Comparison of ENCODE assay signal across 22 cellular contexts in genomic region chr14:104334812-104335161, GRCh38.
"Had no signal": no experiment of that assay in that cellular context is flagged by ENCODE, and none has a peak within 500 bp of the region (broad histone marks: within the 10 kb centered on the region; RNA-seq: fewer than 3 reads in every experiment).

No MANE protein-coding gene starts in this region.

- H3K4me1 Mint-ChIP-seq: activated naive CD8-positive, alpha-beta T cell treated with anti-CD3 and anti-CD28 coated beads, Interleukin-2, amount 10 ng/mL, durations not matched to agents 7 days and 5 days; mesothelial cell of epicardium; naive thymus-derived CD8-positive, alpha-beta T cell; stimulated activated memory B cell treated with anti-CD40 and anti-IgM and Interleukin-4, amounts not matched to agents 10 μg/mL and 1 μg/mL and 100 μg/mL, for 72 hours; T-helper 17 cell had no signal

- H2AFZ ChIP-seq: neural progenitor cell had no signal

- H3K27me3 ChIP-seq: neural progenitor cell, ovary, upper lobe of left lung had no signal

- H3K27ac Mint-ChIP-seq: activated CD8-positive, alpha-beta T cell treated with anti-CD3 and anti-CD28 coated beads for 36 hours; activated naive CD4-positive, alpha-beta T cell treated with anti-CD3 and anti-CD28 coated beads for 36 hours; activated naive CD8-positive, alpha-beta T cell treated with anti-CD3 and anti-CD28 coated beads, Interleukin-2, amount 10 ng/mL, durations not matched to agents 7 days and 5 days; mesothelial cell of epicardium; naive thymus-derived CD8-positive, alpha-beta T cell; neural progenitor cell; stimulated activated memory B cell treated with anti-CD40 and anti-IgM and Interleukin-4, amounts not matched to agents 10 μg/mL and 1 μg/mL and 100 μg/mL, for 72 hours; T-helper 17 cell had no signal

- H3K27me3 Mint-ChIP-seq: stimulated activated memory B cell treated with anti-CD40 and anti-IgM and Interleukin-4, amounts not matched to agents 10 μg/mL and 1 μg/mL and 100 μg/mL, for 72 hours; T-helper 17 cell had no signal

- H3K4me3 Mint-ChIP-seq: activated CD8-positive, alpha-beta T cell treated with anti-CD3 and anti-CD28 coated beads for 36 hours; activated naive CD4-positive, alpha-beta T cell treated with anti-CD3 and anti-CD28 coated beads for 36 hours; activated naive CD8-positive, alpha-beta T cell treated with anti-CD3 and anti-CD28 coated beads, Interleukin-2, amount 10 ng/mL, durations not matched to agents 7 days and 5 days; mesothelial cell of epicardium; naive thymus-derived CD8-positive, alpha-beta T cell; neural progenitor cell; stimulated activated memory B cell treated with anti-CD40 and anti-IgM and Interleukin-4, amounts not matched to agents 10 μg/mL and 1 μg/mL and 100 μg/mL, for 72 hours; T-helper 17 cell had no signal

- H3K36me3 ChIP-seq: neural progenitor cell, ovary, upper lobe of left lung had no signal

- H3K4me3 ChIP-seq: neural progenitor cell, ovary, SK-N-MC, upper lobe of left lung had no signal

- ATAC-seq: activated CD8-positive, alpha-beta T cell treated with anti-CD3 and anti-CD28 coated beads for 36 hours; left lobe of liver; naive thymus-derived CD8-positive, alpha-beta T cell; right cardiac atrium; stimulated activated memory B cell treated with anti-CD40 and anti-IgM and Interleukin-4, amounts not matched to agents 10 μg/mL and 1 μg/mL and 100 μg/mL, for 72 hours; T-helper 17 cell had no signal

- H3K4me1 ChIP-seq: neural progenitor cell, upper lobe of left lung had no signal

- H3K4me2 ChIP-seq: neural progenitor cell had no signal

- H3K27ac ChIP-seq: neural progenitor cell, ovary, SK-N-MC, upper lobe of left lung had no signal

- DNase-seq: activated CD4-positive, alpha-beta T cell treated with anti-CD3 and anti-CD28 coated beads for 4 hours; activated CD4-positive, CD25-positive, alpha-beta regulatory T cell; activated CD8-positive, alpha-beta T cell treated with anti-CD3 and anti-CD28 coated beads for 36 hours; activated effector memory CD4-positive, alpha-beta T cell treated with Interleukin-2 at 50 U/mL for 16 hours; activated naive CD4-positive, alpha-beta T cell treated with anti-CD3 and anti-CD28 coated beads for 36 hours; activated naive CD8-positive, alpha-beta T cell treated with anti-CD3 and anti-CD28 coated beads, Interleukin-2, amount 10 ng/mL, durations not matched to agents 7 days and 5 days; activated T-cell treated with anti-CD3 and anti-CD28 coated beads, Interleukin-2, amount 50 U/mL, for 48 hours; amniotic stem cell; cortex of kidney; foreskin fibroblast; right cardiac atrium; stimulated activated CD4-positive, alpha-beta T cell treated with anti-CD3 and anti-CD28 coated beads, Interleukin-1b, Interleukin-23, amount 100 ng/mL, for 48 hours; SW 1271; T-helper 17 cell had no signal

- H3K9ac ChIP-seq: neural progenitor cell had no signal

- H3K36me3 Mint-ChIP-seq: mesothelial cell of epicardium; neural progenitor cell; stimulated activated memory B cell treated with anti-CD40 and anti-IgM and Interleukin-4, amounts not matched to agents 10 μg/mL and 1 μg/mL and 100 μg/mL, for 72 hours had no signal
